In the genomic region with DNA sequence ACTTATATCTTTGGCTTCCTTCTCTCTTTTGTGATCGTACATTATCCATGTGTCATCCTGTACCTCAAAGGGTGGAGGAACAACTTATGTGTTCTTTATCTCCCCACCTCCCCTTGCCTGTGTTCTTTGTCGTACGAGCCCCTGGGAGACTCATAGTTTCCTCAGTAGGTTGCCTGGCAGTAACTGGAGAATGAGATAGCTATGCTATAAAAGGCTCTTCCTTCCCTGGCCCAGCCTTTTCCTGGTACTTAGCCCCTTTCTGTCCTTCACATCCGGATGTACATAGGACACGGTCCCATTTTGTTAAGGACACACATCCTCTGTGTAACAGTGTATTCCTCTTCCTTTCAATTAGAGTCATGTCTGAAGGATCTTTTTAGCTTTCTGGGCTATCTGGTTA, we compare ENCODE assay signal across 14 cellular contexts. TPM values are rescaled to one million over a fixed set of nuclear protein-coding genes. Genes with fewer than 3 reads are reported as not detected.
DNase-seq lines count a peak whose midpoint lies in the region; ATAC-seq and TF ChIP-seq lines count a peak whose summit lies in the region.
"Had no signal": no experiment of that assay in that cellular context is flagged by ENCODE, and none has a peak within 500 bp of the region (broad histone marks: within the 10 kb centered on the region; RNA-seq: fewer than 3 reads in every experiment).

No MANE protein-coding gene starts in this region.

- TF ChIP-seq CTCF in brain microvascular endothelial cell (IDR thresholded peaks at IDR 0.05; ENCODE audit: low read depth, low read length, missing control alignments): no peak

- no peaks in the 10 kb centered on the region for H3K36me3 ChIP-seq in CD4-positive, CD25-positive, alpha-beta regulatory T cell (ENCODE audit: control insufficient read depth, insufficient read depth, low read length)
- no peaks in the 10 kb centered on the region for H3K36me3 ChIP-seq in brain microvascular endothelial cell (replicated peaks)
- H3K36me3 ChIP-seq: lower lobe of right lung, prostate gland had no signal

- H3K4me1 Mint-ChIP-seq in CD4-positive, CD25-positive, alpha-beta regulatory T cell: peaks cover 45 to 67% (median 56%) of the 10 kb centered on the region in 4 donors
- H3K4me1 Mint-ChIP-seq in memory B cell: peaks cover 36% of the 10 kb centered on the region

- H3K27ac Mint-ChIP-seq in CD4-positive, CD25-positive, alpha-beta regulatory T cell: peak overlapping the region; percentile 33 to 66 (median 47)
- peak overlapping the region; percentile 58 for H3K27ac Mint-ChIP-seq in memory B cell

- DNase-seq in CD4-positive, CD25-positive, alpha-beta regulatory T cell: no peak
- peak; percentile 49 for DNase-seq in GDM1 (lab: John Stamatoyannopoulos, UW)
- peak; percentile 44 for DNase-seq in brain microvascular endothelial cell
- no peak for DNase-seq in memory B cell (ENCODE audit: low spot score in 2 of 2)
- no peak for DNase-seq in AG08396 (ENCODE audit: low spot score)
- DNase-seq in EL: no peak
- DNase-seq in NCI-H2081 treated with DMSO at 0.1 percent for 48 hours (lab: John Stamatoyannopoulos, UW): no peak
- DNase-seq: activated CD4-positive, alpha-beta T cell treated with anti-CD3 and anti-CD28 coated beads, Interleukin-2, amount 50 U/mL, for 4 hours; KG1; lower lobe of right lung; NCI-H2081; NK-92 treated with Interleukin-12 subunit alpha and Interleukin-12 subunit beta, amount 100 ng/mL, for 24 hours had no signal

- peaks cover 4% of the 10 kb centered on the region for H3K4me1 ChIP-seq in CD4-positive, CD25-positive, alpha-beta regulatory T cell (ENCODE audit: control insufficient read depth, insufficient read depth, low read length, poor library complexity, severe bottlenecking)
- H3K4me1 ChIP-seq: lower lobe of right lung, prostate gland had no signal

- no peak overlapping the region for H3K27ac ChIP-seq in CD4-positive, CD25-positive, alpha-beta regulatory T cell (ENCODE audit: insufficient read depth, low read length, poor library complexity, severe bottlenecking)
- peak overlapping the region; percentile 28 for H3K27ac ChIP-seq in brain microvascular endothelial cell
- H3K27ac ChIP-seq: lower lobe of right lung, prostate gland had no signal

- H3K27me3 Mint-ChIP-seq in CD4-positive, CD25-positive, alpha-beta regulatory T cell: no peaks in the 10 kb centered on the region
- H3K27me3 Mint-ChIP-seq in memory B cell: no peaks in the 10 kb centered on the region

- ATAC-seq in CD4-positive, CD25-positive, alpha-beta regulatory T cell (ENCODE audit: low read depth in 2 of 2): no peak
- ATAC-seq in memory B cell (ENCODE audit: low read depth) (no peak), GM21619 (IDR thresholded peaks at IDR 0.05; ENCODE audit: unreplicated experiment) (no peak)
- ATAC-seq: lower lobe of right lung had no signal

- no peaks in the 10 kb centered on the region for H3K9me3 Mint-ChIP-seq in CD4-positive, CD25-positive, alpha-beta regulatory T cell
- H3K9me3 Mint-ChIP-seq in memory B cell: no peaks in the 10 kb centered on the region

- peaks cover 4% of the 10 kb centered on the region for H3K36me3 Mint-ChIP-seq in CD4-positive, CD25-positive, alpha-beta regulatory T cell
- H3K36me3 Mint-ChIP-seq in memory B cell: peaks cover 1% of the 10 kb centered on the region

- no peaks in the 10 kb centered on the region for H3K9me3 ChIP-seq in CD4-positive, CD25-positive, alpha-beta regulatory T cell (ENCODE audit: control insufficient read depth in 2 of 2, low read length in 2 of 2)
- H3K9me3 ChIP-seq: lower lobe of right lung, prostate gland had no signal

- in situ Hi-C loops in brain microvascular endothelial cell (cut with HindIII; ENCODE audit: low pct_ligation_motif_present, low sequenced_read_pairs): no loop called here

- no peak overlapping the region for H3K4me3 ChIP-seq in CD4-positive, CD25-positive, alpha-beta regulatory T cell (ENCODE audit: low read depth, low read length)
- no peak overlapping the region for H3K4me3 ChIP-seq in brain microvascular endothelial cell (ENCODE audit: low read depth, low read length)
- H3K4me3 ChIP-seq: lower lobe of right lung, prostate gland had no signal

- no peak overlapping the region for H3K4me3 Mint-ChIP-seq in CD4-positive, CD25-positive, alpha-beta regulatory T cell
- no peak overlapping the region for H3K4me3 Mint-ChIP-seq in memory B cell

- H3K27me3 ChIP-seq in CD4-positive, CD25-positive, alpha-beta regulatory T cell (ENCODE audit: control insufficient read depth, insufficient read depth, low read length): no peaks in the 10 kb centered on the region
- no peaks in the 10 kb centered on the region for H3K27me3 ChIP-seq in brain microvascular endothelial cell (replicated peaks)

RNA-seq across cellular contexts. Expression of a gene that starts 32.1 kb away (rescaled TPM):
- 42.9 TPM for total RNA-seq in CD4-positive, CD25-positive, alpha-beta regulatory T cell
- 10 to 100 TPM; 27.1 to 36.4 (median 32.9) TPM for polyA plus RNA-seq in CD4-positive, CD25-positive, alpha-beta regulatory T cell

Comparison
In these comparisons a context has a peak if more than half of its experiments do, and no peak if none do; other contexts are left out.
1. DNase-seq: peak in GDM1 (single experiment) and brain microvascular endothelial cell (single experiment); none in CD4-positive, CD25-positive, alpha-beta regulatory T cell (0 of 3), memory B cell (0 of 2), AG08396 (single experiment), EL (single experiment) and NCI-H2081 treated with DMSO at 0.1 percent for 48 hours (single experiment).